ENCODE assay signal across 8 cellular contexts in genomic region chr11:71746263-71746662, GRCh38.
DNase-seq lines count a peak whose midpoint lies in the region; ATAC-seq, FAIRE-seq and TF ChIP-seq lines count a peak whose summit lies in the region.
"Not testable (repeated sequence)": the region's sequence is repeated elsewhere in the genome, so short reads cannot be mapped to it uniquely, and the experiment has no call there.

No MANE protein-coding gene starts in this region.

- FAIRE-seq in keratinocyte (lab: Jason Lieb, UNC) = not testable (repeated sequence)

- not testable (repeated sequence) for H3K9ac ChIP-seq in PC-3 (ENCODE audit: low read length); neural progenitor cell
- H3K9ac ChIP-seq in duodenal mucosa (ENCODE audit: low read depth in 1 of 2, low read length in 2 of 2) (peak overlapping the region in 1 of 2 donors; percentile 15), keratinocyte (ENCODE audit: control insufficient read depth, extremely low read depth, insufficient read depth, low read length) (peak overlapping the region; percentile 52)

- H3K4me1 ChIP-seq in PC-3 (ENCODE audit: insufficient read depth, low read length); duodenal mucosa (ENCODE audit: control insufficient read depth in 1 of 2, insufficient read depth in 2 of 2, low read length in 2 of 2); keratinocyte (ENCODE audit: control insufficient read depth, extremely low read depth, insufficient read depth, low read length); neural progenitor cell; suprapubic skin; vagina: not testable (repeated sequence)

- H3F3A ChIP-seq in PC-3 (ENCODE audit: low read length, unreplicated experiment); neural progenitor cell (ENCODE audit: low read depth): not testable (repeated sequence)

- CTCF ChIA-PET in PC-3 (lab: Charles Lee) = not testable (repeated sequence)

- not testable (repeated sequence) for H3K9me2 ChIP-seq in PC-3 (replicated peaks; ENCODE audit: low read length)

- H3K4me2 ChIP-seq in PC-3 (ENCODE audit: low read length) (peak overlapping the region; percentile 82), keratinocyte (ENCODE audit: control insufficient read depth, extremely low read depth, insufficient read depth, low read depth, low read length) (peak overlapping the region; percentile 78)
- not testable (repeated sequence) for H3K4me2 ChIP-seq in neural progenitor cell

- not testable (repeated sequence) for H3K27me3 ChIP-seq in PC-3 (ENCODE audit: low read length); duodenal mucosa (ENCODE audit: control insufficient read depth in 1 of 2, insufficient read depth in 2 of 2, low read length in 2 of 2); keratinocyte (ENCODE audit: control insufficient read depth, extremely low read depth, insufficient read depth, low read length); neural progenitor cell; suprapubic skin; vagina

- TF ChIP-seq EP300 in suprapubic skin (IDR thresholded peaks at IDR 0.05) = not testable (repeated sequence)

- ATAC-seq in PC-3 = not testable (repeated sequence)

- WGBS in suprapubic skin = 40% methylated on average over 1 of the region's 5 CpGs

- not testable (repeated sequence) for DNase-seq in PC-3; keratinocyte (ENCODE audit: low read depth, low spot score); neural progenitor cell (ENCODE audit: low spot score); suprapubic skin (ENCODE audit: low spot score in 2 of 2); vagina (ENCODE audit: extremely low spot score in 2 of 2)

- peaks cover 24% of the 10 kb centered on the region for H3K4me1 Mint-ChIP-seq in neural progenitor cell

- not testable (repeated sequence) for H3K27ac ChIP-seq in C4-2B; PC-3 (ENCODE audit: low read length); neural progenitor cell
- H3K27ac ChIP-seq in VCaP = peak overlapping the region; percentile 82
- peak overlapping the region; percentile 20 for H3K27ac ChIP-seq in duodenal mucosa (ENCODE audit: low read depth, low read length)
- H3K27ac ChIP-seq in keratinocyte (ENCODE audit: control insufficient read depth, insufficient read depth, low read length) = peak overlapping the region; percentile 14
- H3K27ac ChIP-seq in suprapubic skin = peak overlapping the region; percentile 77
- peak overlapping the region; percentile 61 for H3K27ac ChIP-seq in vagina

- POLR2A ChIA-PET in PC-3 (lab: Charles Lee; ENCODE audit: unreplicated experiment) = not testable (repeated sequence)

- H3K79me2 ChIP-seq in PC-3 (ENCODE audit: low read length); keratinocyte (ENCODE audit: control insufficient read depth, insufficient read depth, low read length); neural progenitor cell (ENCODE audit: low read depth): not testable (repeated sequence)

- not testable (repeated sequence) for H3K9me1 ChIP-seq in keratinocyte (ENCODE audit: control insufficient read depth, extremely low read depth, insufficient read depth, low read length)

- not testable (repeated sequence) for H3K4me3 Mint-ChIP-seq in neural progenitor cell

- peak overlapping the region; percentile 60; the same call in 1 of the 2 replicates for H3K4me3 ChIP-seq in PC-3 (ENCODE audit: low read length)
- peak overlapping the region in 1 of 2 donors; percentile 50 for H3K4me3 ChIP-seq in duodenal mucosa (ENCODE audit: low read depth in 1 of 2, low read length in 2 of 2)
- peak overlapping the region in 2 of 3 experiments; percentile 23 to 43 for H3K4me3 ChIP-seq in keratinocyte (ENCODE audit: control insufficient read depth in 2 of 3, extremely low read depth in 1 of 3, insufficient read depth in 2 of 3, low read depth in 1 of 3, low read length in 3 of 3)
- H3K4me3 ChIP-seq in neural progenitor cell = not testable (repeated sequence)
- peak overlapping the region; percentile 44 for H3K4me3 ChIP-seq in suprapubic skin
- peak overlapping the region in 1 of 2 donors; percentile 33 for H3K4me3 ChIP-seq in vagina

- not testable (repeated sequence) for H3K36me3 ChIP-seq in PC-3 (ENCODE audit: low read depth, low read length); duodenal mucosa (ENCODE audit: control insufficient read depth in 1 of 2, insufficient read depth in 2 of 2, low read length in 2 of 2); keratinocyte (ENCODE audit: control insufficient read depth in 2 of 2, extremely low read depth in 1 of 2, insufficient read depth in 2 of 2, low read length in 2 of 2); neural progenitor cell; suprapubic skin; vagina

- H3K9me3 Mint-ChIP-seq in neural progenitor cell = not testable (repeated sequence)

- H4K20me1 ChIP-seq in PC-3 (ENCODE audit: low read length); keratinocyte (ENCODE audit: control insufficient read depth, extremely low read depth, insufficient read depth, low read length); neural progenitor cell (ENCODE audit: low read depth): not testable (repeated sequence)

- intact Hi-C loops in PC-3 (cut with micrococcal nuclease); vagina (cut with DNase I): not testable (repeated sequence)

- peak; percentile 75 for TF ChIP-seq CTCF in C4-2B (conservative IDR thresholded peaks at IDR 0.05)
- TF ChIP-seq CTCF in PC-3 (conservative IDR thresholded peaks at IDR 0.05; ENCODE audit: low read depth, low read length); keratinocyte (optimal IDR thresholded peaks at IDR 0.05 in 1 of 3, IDR thresholded peaks at IDR 0.05 in 1 of 3, conservative IDR thresholded peaks at IDR 0.05 in 1 of 3; ENCODE audit: extremely low read depth in 1 of 3, insufficient read depth in 2 of 3, low read length in 3 of 3); vagina (IDR thresholded peaks at IDR 0.05): not testable (repeated sequence)
- TF ChIP-seq CTCF in VCaP (conservative IDR thresholded peaks at IDR 0.05) = peak; percentile 77
- TF ChIP-seq CTCF in neural progenitor cell (IDR thresholded peaks at IDR 0.05) = peak; percentile 3
- peak in 1 of 2 donors; percentile 20 for TF ChIP-seq CTCF in suprapubic skin (IDR thresholded peaks at IDR 0.05)

- H3K36me3 Mint-ChIP-seq in neural progenitor cell = not testable (repeated sequence)

- H2AFZ ChIP-seq in PC-3 (ENCODE audit: low read length) (peak overlapping the region; percentile 73; the same call in 1 of the 2 replicates), keratinocyte (ENCODE audit: control insufficient read depth, low read length) (peak overlapping the region; percentile 43)
- not testable (repeated sequence) for H2AFZ ChIP-seq in neural progenitor cell (replicated peaks)

- dilution Hi-C loops in keratinocyte (cut with MboI; ENCODE audit: extremely low pct_ligation_motif_present, low sequenced_read_pairs) = not testable (repeated sequence)

- H3K27me3 Mint-ChIP-seq in neural progenitor cell (ENCODE audit: insufficient read depth, low read depth) = not testable (repeated sequence)

- TF ChIP-seq POLR2A in suprapubic skin (IDR thresholded peaks at IDR 0.05); vagina (IDR thresholded peaks at IDR 0.05): not testable (repeated sequence)

- TSS peak; percentile 81 for BruUV-seq in PC-3 (replicated peaks; lab: Mats Ljungman, UMichigan)

- not testable (repeated sequence) for H3K27ac Mint-ChIP-seq in neural progenitor cell

- not testable (repeated sequence) for H3K9me3 ChIP-seq in PC-3 (ENCODE audit: low read length); duodenal mucosa (ENCODE audit: control insufficient read depth in 1 of 2, low read length in 2 of 2); keratinocyte (ENCODE audit: control insufficient read depth, low read depth, low read length); neural progenitor cell (ENCODE audit: low read depth); suprapubic skin; vagina
